In genomic region chr1:161158316-161159016, GRCh38 we compare ENCODE assay signal across 1 cellular context.
TF ChIP-seq lines count a peak whose summit lies in the region.

No MANE protein-coding gene starts in this region.

TF ChIP-seq in GM12878, 131 proteins besides CTCF, POLR2A, EP300 and RAD21:
- no peak for TF ChIP-seq USF1 (IDR thresholded peaks at IDR 0.05; ENCODE audit: borderline replicate concordance, extremely low read length, insufficient read depth, low read depth, low read length)
- no peak for TF ChIP-seq CUX1 (IDR thresholded peaks at IDR 0.05; ENCODE audit: insufficient replicate concordance, low read depth, low read length)
- TF ChIP-seq YBX1 (IDR thresholded peaks at IDR 0.05): no peak
- no peak for TF ChIP-seq BCL11A (IDR thresholded peaks at IDR 0.05; ENCODE audit: low read depth, low read length)
- TF ChIP-seq NBN (IDR thresholded peaks at IDR 0.05): no peak
- TF ChIP-seq FOXM1 (IDR thresholded peaks at IDR 0.05; ENCODE audit: low read depth, low read length): no peak
- TF ChIP-seq REST (IDR thresholded peaks at IDR 0.05; ENCODE audit: low read depth, low read length): no peak
- no peak for TF ChIP-seq EZH2 (IDR thresholded peaks at IDR 0.05; ENCODE audit: borderline replicate concordance, control insufficient read depth, low read depth, low read length)
- TF ChIP-seq CEBPZ (IDR thresholded peaks at IDR 0.05; ENCODE audit: low read depth, low read length): no peak
- TF ChIP-seq ZNF592 (IDR thresholded peaks at IDR 0.05): no peak
- TF ChIP-seq NFIC (IDR thresholded peaks at IDR 0.05; ENCODE audit: low read depth, low read length): no peak
- no peak for TF ChIP-seq HDAC2 (IDR thresholded peaks at IDR 0.05)
- no peak for TF ChIP-seq POLR2AphosphoS2 (IDR thresholded peaks at IDR 0.05; ENCODE audit: low read depth, low read length)
